Comparison of ENCODE assay signal across 2 cellular contexts in genomic region chr2:240134466-240134865, GRCh38.
A peak's percentile ranks its signal among the peaks of the same experiment; 100 is the strongest.
TF ChIP-seq lines count a peak whose summit lies in the region.

No MANE protein-coding gene starts in this region.

TF ChIP-seq in HepG2, 621 proteins besides CTCF, POLR2A, EP300 and RAD21 (continued from another document):
- TF ChIP-seq, protein P1, sequence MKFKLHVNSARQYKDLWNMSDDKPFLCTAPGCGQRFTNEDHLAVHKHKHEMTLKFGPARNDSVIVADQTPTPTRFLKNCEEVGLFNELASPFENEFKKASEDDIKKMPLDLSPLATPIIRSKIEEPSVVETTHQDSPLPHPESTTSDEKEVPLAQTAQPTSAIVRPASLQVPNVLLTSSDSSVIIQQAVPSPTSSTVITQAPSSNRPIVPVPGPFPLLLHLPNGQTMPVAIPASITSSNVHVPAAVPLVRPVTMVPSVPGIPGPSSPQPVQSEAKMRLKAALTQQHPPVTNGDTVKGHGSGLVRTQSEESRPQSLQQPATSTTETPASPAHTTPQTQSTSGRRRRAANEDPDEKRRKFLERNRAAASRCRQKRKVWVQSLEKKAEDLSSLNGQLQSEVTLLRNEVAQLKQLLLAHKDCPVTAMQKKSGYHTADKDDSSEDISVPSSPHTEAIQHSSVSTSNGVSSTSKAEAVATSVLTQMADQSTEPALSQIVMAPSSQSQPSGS (CRISPR knock-in tag; IDR thresholded peaks at IDR 0.05): no peak
- TF ChIP-seq, protein P2, sequence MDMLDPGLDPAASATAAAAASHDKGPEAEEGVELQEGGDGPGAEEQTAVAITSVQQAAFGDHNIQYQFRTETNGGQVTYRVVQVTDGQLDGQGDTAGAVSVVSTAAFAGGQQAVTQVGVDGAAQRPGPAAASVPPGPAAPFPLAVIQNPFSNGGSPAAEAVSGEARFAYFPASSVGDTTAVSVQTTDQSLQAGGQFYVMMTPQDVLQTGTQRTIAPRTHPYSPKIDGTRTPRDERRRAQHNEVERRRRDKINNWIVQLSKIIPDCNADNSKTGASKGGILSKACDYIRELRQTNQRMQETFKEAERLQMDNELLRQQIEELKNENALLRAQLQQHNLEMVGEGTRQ (IDR thresholded peaks at IDR 0.05; ENCODE audit: low read depth, low read length): peak; percentile 11; the same call in 1 of the 2 replicates
- TF ChIP-seq, protein P2 (CRISPR knock-in tag; IDR thresholded peaks at IDR 0.05; ENCODE audit: borderline replicate concordance): no peak
- 0 out of 2 replicates have a peak, but pooled peaks have one; percentile 21 for TF ChIP-seq TRIM24 (CRISPR knock-in tag; IDR thresholded peaks at IDR 0.05)

TF ChIP-seq in GM12891, 5 proteins besides CTCF, POLR2A, EP300 and RAD21 (continued from another document):
- no peak for TF ChIP-seq TAF1 (IDR thresholded peaks at IDR 0.05; ENCODE audit: low read depth, low read length)
- TF ChIP-seq PAX5 (IDR thresholded peaks at IDR 0.05; ENCODE audit: insufficient read depth, low read length, severe bottlenecking): no peak
- no peak; the same call in 1 of the 2 replicates for TF ChIP-seq POLR2AphosphoS5 (IDR thresholded peaks at IDR 0.05; ENCODE audit: low read depth, low read length)
